In the genomic region with DNA sequence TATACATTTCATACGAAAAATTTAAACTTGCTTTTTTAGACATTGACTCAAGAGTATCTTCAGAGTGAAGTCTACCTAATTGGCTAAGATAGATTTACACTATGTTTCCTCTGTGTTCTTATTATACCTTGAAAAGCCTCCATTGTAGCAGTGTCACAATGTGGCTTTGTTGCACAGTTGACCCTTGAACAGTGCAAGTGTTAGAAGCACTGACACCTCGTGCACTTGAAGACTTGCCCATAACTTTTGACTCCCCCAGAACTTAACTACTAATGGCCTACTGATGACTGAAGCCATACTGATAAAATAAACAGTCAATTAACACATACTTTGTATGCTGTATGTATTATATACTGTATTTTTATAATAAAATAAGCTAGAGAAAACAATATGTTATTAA, we compare ENCODE assay signal across 21 cellular contexts.
"Had no signal": no experiment of that assay in that cellular context is flagged by ENCODE, and none has a peak within 500 bp of the region (broad histone marks: within the 10 kb centered on the region; RNA-seq: fewer than 3 reads in every experiment).

No MANE protein-coding gene starts in this region.

- H3K36me3 ChIP-seq: heart left ventricle, left lung, neural progenitor cell, right atrium auricular region, sigmoid colon, stomach, tibial nerve, upper lobe of left lung had no signal

- H3K4me3 ChIP-seq: heart left ventricle, hepatocyte, left lung, neural progenitor cell, right atrium auricular region, sigmoid colon, stomach, tibial nerve, upper lobe of left lung had no signal

- H3K4me3 Mint-ChIP-seq: mesothelial cell of epicardium; naive thymus-derived CD4-positive, alpha-beta T cell; nephron; neural progenitor cell; stimulated activated effector memory CD8-positive, alpha-beta T cell treated with anti-CD3 and anti-CD28 coated beads, Interleukin-12 subunit alpha, Interleukin-12 subunit beta, amount 100 ng/mL, for 72 hours had no signal

- H3K27me3 ChIP-seq: heart left ventricle, hepatocyte, left lung, neural progenitor cell, right atrium auricular region, sigmoid colon, stomach, tibial nerve, upper lobe of left lung had no signal

- H3K4me1 ChIP-seq: left lung, neural progenitor cell, parathyroid adenoma had no signal

- H3K9me3 ChIP-seq: heart left ventricle, left lung, right atrium auricular region, sigmoid colon, stomach, tibial nerve, upper lobe of left lung had no signal

- H3K4me2 ChIP-seq: hepatocyte, neural progenitor cell had no signal

- H3K9ac ChIP-seq: neural progenitor cell, parathyroid adenoma had no signal

- H3K27ac ChIP-seq: heart left ventricle, hepatocyte, left lung, neural progenitor cell, parathyroid adenoma, right atrium auricular region, sigmoid colon, stomach, tibial nerve, upper lobe of left lung had no signal

- H3K27me3 Mint-ChIP-seq: progenitor cell of endocrine pancreas had no signal

- H3K4me1 Mint-ChIP-seq: naive thymus-derived CD4-positive, alpha-beta T cell; nephron; stimulated activated effector memory CD8-positive, alpha-beta T cell treated with anti-CD3 and anti-CD28 coated beads, Interleukin-12 subunit alpha, Interleukin-12 subunit beta, amount 100 ng/mL, for 72 hours had no signal

- H3K9me3 Mint-ChIP-seq: nephron; neural progenitor cell; stimulated activated effector memory CD8-positive, alpha-beta T cell treated with anti-CD3 and anti-CD28 coated beads, Interleukin-12 subunit alpha, Interleukin-12 subunit beta, amount 100 ng/mL, for 72 hours had no signal

- DNase-seq: cortex of kidney; heart left ventricle; kidney; left lung; mesenchymal stem cell; naive thymus-derived CD4-positive, alpha-beta T cell; sigmoid colon; stimulated activated CD4-positive, alpha-beta T cell treated with anti-CD3 and anti-CD28 coated beads, Interleukin-2, amount 100 ng/mL, for 24 hours; stimulated activated CD4-positive, alpha-beta T cell treated with anti-CD3 and anti-CD28 coated beads, Interleukin-4, amount 100 ng/mL, for 24 hours; stimulated activated naive CD4-positive, alpha-beta T cell treated with Interleukin-2 at 50 U/mL for 16 hours; stomach; upper lobe of left lung had no signal

- H3K36me3 Mint-ChIP-seq: mesothelial cell of epicardium; naive thymus-derived CD4-positive, alpha-beta T cell; neural progenitor cell; stimulated activated effector memory CD8-positive, alpha-beta T cell treated with anti-CD3 and anti-CD28 coated beads, Interleukin-12 subunit alpha, Interleukin-12 subunit beta, amount 100 ng/mL, for 72 hours had no signal

- ATAC-seq: heart left ventricle; left lung; naive thymus-derived CD4-positive, alpha-beta T cell; stimulated activated effector memory CD8-positive, alpha-beta T cell treated with anti-CD3 and anti-CD28 coated beads, Interleukin-12 subunit alpha, Interleukin-12 subunit beta, amount 100 ng/mL, for 72 hours had no signal

- H3K27ac Mint-ChIP-seq: mesothelial cell of epicardium; naive thymus-derived CD4-positive, alpha-beta T cell; nephron; neural progenitor cell; stimulated activated effector memory CD8-positive, alpha-beta T cell treated with anti-CD3 and anti-CD28 coated beads, Interleukin-12 subunit alpha, Interleukin-12 subunit beta, amount 100 ng/mL, for 72 hours had no signal

- H2AFZ ChIP-seq: hepatocyte, neural progenitor cell, parathyroid adenoma had no signal
